In genomic region chr7:6205921-6206660, GRCh38 we compare ENCODE assay signal across 21 cellular contexts.
A peak's percentile ranks its signal among the peaks of the same experiment; 100 is the strongest.
DNase-seq lines count a peak whose midpoint lies in the region; ATAC-seq and TF ChIP-seq lines count a peak whose summit lies in the region.
"Had no signal": no experiment of that assay in that cellular context is flagged by ENCODE, and none has a peak within 500 bp of the region (broad histone marks: within the 10 kb centered on the region; RNA-seq: fewer than 3 reads in every experiment).

No MANE protein-coding gene starts in this region.

- H3K36me3 ChIP-seq in BJ (ENCODE audit: control insufficient read depth, insufficient read depth, low read length) (no peaks in the 10 kb centered on the region), hepatocyte (replicated peaks; ENCODE audit: insufficient read depth, low read depth) (no peaks in the 10 kb centered on the region), right lobe of liver (no peaks in the 10 kb centered on the region), MM.1S (replicated peaks; ENCODE audit: insufficient read depth, low read length) (no peaks in the 10 kb centered on the region)
- H3K36me3 ChIP-seq: ascending aorta, esophagus squamous epithelium, heart right ventricle, prostate gland, suprapubic skin, uterus had no signal

- TF ChIP-seq CTCF in BJ (IDR thresholded peaks at IDR 0.05; ENCODE audit: insufficient read depth, low read depth, low read length) = no peak
- no peak for TF ChIP-seq CTCF in cardiac fibroblast (IDR thresholded peaks at IDR 0.05; ENCODE audit: low read depth, low read length)
- no peak for TF ChIP-seq CTCF in hepatocyte (IDR thresholded peaks at IDR 0.05; ENCODE audit: poor library complexity)
- no peak for TF ChIP-seq CTCF in right lobe of liver (IDR thresholded peaks at IDR 0.05)
- TF ChIP-seq CTCF in MM.1S (IDR thresholded peaks at IDR 0.05; ENCODE audit: low read length) = no peak

- H3K79me2 ChIP-seq in hepatocyte (peaks cover 59% of the 10 kb centered on the region), MM.1S (ENCODE audit: low read length) (peaks cover 47% of the 10 kb centered on the region)

- CTCF ChIA-PET in BJ (lab: Yijun Ruan, JAX) = interaction anchor here (0.5 to 0.6 kb wide), 2 partner anchors 91 to 209 kb away, joined by 3 to 4 read pairs; no protein-coding TSS in a partner anchor

- H3K27ac ChIP-seq in hepatocyte = peak overlapping the region; percentile 10
- H3K27ac ChIP-seq in right lobe of liver = no peak overlapping the region
- H3K27ac ChIP-seq in caudate nucleus (ENCODE audit: low read depth, low read length) = no peak overlapping the region
- H3K27ac ChIP-seq in MM.1S (ENCODE audit: low read length) = no peak overlapping the region
- H3K27ac ChIP-seq: ascending aorta, C4-2B, esophagus squamous epithelium, prostate gland, suprapubic skin, uterus had no signal

- no peak overlapping the region for H3K4me3 ChIP-seq in BJ (ENCODE audit: low read depth, low read length)
- no peak overlapping the region for H3K4me3 ChIP-seq in cardiac fibroblast (replicated peaks in 1 of 2; ENCODE audit: low read depth in 2 of 2, low read length in 2 of 2)
- H3K4me3 ChIP-seq in hepatocyte = no peak overlapping the region
- no peak overlapping the region for H3K4me3 ChIP-seq in right lobe of liver
- no peak overlapping the region for H3K4me3 ChIP-seq in MM.1S (ENCODE audit: low read length)
- H3K4me3 ChIP-seq: ascending aorta, esophagus squamous epithelium, heart right ventricle, prostate gland, suprapubic skin, uterus had no signal

- peak overlapping the region; percentile 7 for H3K4me2 ChIP-seq in hepatocyte
- H3K4me2 ChIP-seq in MM.1S (ENCODE audit: low read depth, low read length) = no peak overlapping the region

- H3K9me3 ChIP-seq in hepatocyte (ENCODE audit: low read depth) (no peaks in the 10 kb centered on the region), right lobe of liver (no peaks in the 10 kb centered on the region), MM.1S (replicated peaks; ENCODE audit: insufficient read depth, low read length) (no peaks in the 10 kb centered on the region)
- H3K9me3 ChIP-seq: ascending aorta, esophagus squamous epithelium, heart right ventricle, prostate gland, suprapubic skin, uterus had no signal

- H3K27me3 ChIP-seq in BJ (ENCODE audit: control insufficient read depth, insufficient read depth, low read length) (no peaks in the 10 kb centered on the region), hepatocyte (no peaks in the 10 kb centered on the region), right lobe of liver (no peaks in the 10 kb centered on the region), MM.1S (replicated peaks; ENCODE audit: insufficient read depth, low read length) (no peaks in the 10 kb centered on the region)
- H3K27me3 ChIP-seq: ascending aorta, esophagus squamous epithelium, heart right ventricle, suprapubic skin, uterus had no signal

- H3K9ac ChIP-seq in MM.1S (ENCODE audit: low read length) = no peak overlapping the region

- no peak for TF ChIP-seq POLR2A in right lobe of liver (IDR thresholded peaks at IDR 0.05)

- DNase-seq in BJ (ENCODE audit: low read depth) (peak; percentile 21), HS-5 (ENCODE audit: low read depth) (peak; percentile 47), cardiac fibroblast (ENCODE audit: low read depth in 2 of 2) (peak; percentile 40 to 48), hepatocyte (ENCODE audit: low spot score) (no peak), right lobe of liver (no peak), caudate nucleus (lab: John Stamatoyannopoulos, UW) (no peak), MM.1S (no peak)
- DNase-seq: activated CD4-positive, alpha-beta T cell treated with anti-CD3 and anti-CD28 coated beads, Interleukin-2, amount 10 ng/mL, durations not matched to agents 24 days and 14 days; activated CD8-positive, alpha-beta memory T cell treated with anti-CD3 and anti-CD28 coated beads, Interleukin-2, amount 10 ng/mL, durations not matched to agents 7 days and 5 days; Calu3; esophagus squamous epithelium; heart right ventricle; Karpas-422; NCI-H1048; NCI-H2029 treated with DMSO at 0.1 percent for 48 hours; uterus had no signal

- ATAC-seq in HG03196 (IDR thresholded peaks at IDR 0.05; ENCODE audit: unreplicated experiment) (no peak), right lobe of liver (no peak)
- ATAC-seq: activated CD8-positive, alpha-beta memory T cell treated with anti-CD3 and anti-CD28 coated beads, Interleukin-2, amount 10 ng/mL, durations not matched to agents 7 days and 5 days had no signal

- intact Hi-C loops in right lobe of liver (cut with DNase I) = no loop called here

- H3K4me1 ChIP-seq in hepatocyte (ENCODE audit: insufficient read depth) (peaks cover 11% of the 10 kb centered on the region), right lobe of liver (no peaks in the 10 kb centered on the region), MM.1S (ENCODE audit: low read length) (no peaks in the 10 kb centered on the region)
- H3K4me1 ChIP-seq: prostate gland, uterus had no signal

- no peak overlapping the region for H2AFZ ChIP-seq in hepatocyte
- H2AFZ ChIP-seq in MM.1S (ENCODE audit: low read length) = no peak overlapping the region

- 68% methylated on average over 3 of the region's 3 CpGs for WGBS in hepatocyte (ENCODE audit: low lambda C conversion rate, missing lambda C conversion rate)
- 85% methylated on average over 3 of the region's 3 CpGs for WGBS in right lobe of liver (ENCODE audit: insufficient coverage, low coverage, low lambda C conversion rate, missing lambda C conversion rate)

- POLR2A ChIA-PET in BJ (lab: Charles Lee) = no interaction called here

- no peaks in the 10 kb centered on the region for H3K9me2 ChIP-seq in hepatocyte (replicated peaks; ENCODE audit: insufficient read depth)
- no peaks in the 10 kb centered on the region for H3K9me2 ChIP-seq in MM.1S (replicated peaks; ENCODE audit: insufficient read depth, low read length)

- no peaks in the 10 kb centered on the region for H3F3A ChIP-seq in MM.1S (ENCODE audit: insufficient read depth, low read length)

- H4K20me1 ChIP-seq in hepatocyte (ENCODE audit: insufficient read depth, poor library complexity, severe bottlenecking) = no peaks in the 10 kb centered on the region
- H4K20me1 ChIP-seq in MM.1S (ENCODE audit: insufficient read depth, low read length) = no peaks in the 10 kb centered on the region

Comparison
In these comparisons a context has a peak if more than half of its experiments do, and no peak if none do; other contexts are left out.
1. DNase-seq: peak in BJ (single experiment), HS-5 (single experiment) and cardiac fibroblast (2 of 2); none in hepatocyte (single experiment), right lobe of liver (0 of 3), caudate nucleus (0 of 61) and MM.1S (single experiment).